In genomic region chr17:78883090-78883532, GRCh38 we compare ENCODE assay signal across 1 cellular context.
TF ChIP-seq lines count a peak whose summit lies in the region.

No MANE protein-coding gene starts in this region.

TF ChIP-seq in K562, 482 proteins besides CTCF, POLR2A, EP300 and RAD21 (continues in another document):
- TF ChIP-seq RBM39 (optimal IDR thresholded peaks at IDR 0.05; ENCODE audit: low read depth, low read length) (no peak), NRF1 (conservative IDR thresholded peaks at IDR 0.05 in 1 of 2, IDR thresholded peaks at IDR 0.05 in 1 of 2) (peak; percentile 39 to 49; a peak in 3 of 4 replicates), FIP1L1 (IDR thresholded peaks at IDR 0.05; ENCODE audit: low read depth, low read length, poor library complexity, severe bottlenecking) (no peak), HNRNPL (IDR thresholded peaks at IDR 0.05; ENCODE audit: low read depth, low read length) (no peak), FOSL1 (tag; conservative IDR thresholded peaks at IDR 0.05) (peak; percentile 80), EHMT2 (IDR thresholded peaks at IDR 0.05) (peak; percentile 50; the same call in 1 of the 2 replicates), MEIS2 (IDR thresholded peaks at IDR 0.05; ENCODE audit: partially characterized antibody) (peak; percentile 74), XRCC5 (IDR thresholded peaks at IDR 0.05; ENCODE audit: low read depth, low read length) (no peak), TARDBP (IDR thresholded peaks at IDR 0.05) (no peak), CTBP1 (IDR thresholded peaks at IDR 0.05; ENCODE audit: borderline replicate concordance) (peak; percentile 62), E2F6 (IDR thresholded peaks at IDR 0.05; ENCODE audit: borderline replicate concordance in 1 of 2, extremely low read depth in 1 of 2, insufficient read depth in 1 of 2, insufficient read length in 1 of 2, low read depth in 1 of 2, low read length in 1 of 2, poor library complexity in 1 of 2, severe bottlenecking in 1 of 2) (peak in 1 of 2 experiments; percentile 30), NBN (IDR thresholded peaks at IDR 0.05; ENCODE audit: low read depth) (no peak), ARNT (IDR thresholded peaks at IDR 0.05) (no peak), LCOR (CRISPR knock-in tag; IDR thresholded peaks at IDR 0.05) (no peak), CBFB (CRISPR knock-in tag; IDR thresholded peaks at IDR 0.05) (no peak), ZSCAN29 (IDR thresholded peaks at IDR 0.05) (no peak), PRMT5 (CRISPR knock-in tag; IDR thresholded peaks at IDR 0.05) (no peak), SOX6 (IDR thresholded peaks at IDR 0.05) (no peak), JUND (IDR thresholded peaks at IDR 0.05; ENCODE audit: borderline replicate concordance, low read depth, low read length) (peak; percentile 72), JUND (tag; IDR thresholded peaks at IDR 0.05; ENCODE audit: borderline replicate concordance, low read depth, low read length) (peak; percentile 57; the same call in 1 of the 3 replicates), ELF2 (CRISPR knock-in tag; IDR thresholded peaks at IDR 0.05) (no peak), PTTG1 (tag; IDR thresholded peaks at IDR 0.05; ENCODE audit: low read depth) (no peak), ZNF609 (CRISPR knock-in tag; IDR thresholded peaks at IDR 0.05; ENCODE audit: borderline replicate concordance) (no peak), ZNF592 (IDR thresholded peaks at IDR 0.05) (peak; percentile 76; the same call in 1 of the 2 replicates), NCOA1 (IDR thresholded peaks at IDR 0.05; ENCODE audit: low read depth) (no peak), HCFC1 (IDR thresholded peaks at IDR 0.05; ENCODE audit: low read depth, low read length) (peak; percentile 17; the same call in 1 of the 2 replicates), ZNF133 (CRISPR knock-in tag; IDR thresholded peaks at IDR 0.05) (no peak), TOE1 (IDR thresholded peaks at IDR 0.05; ENCODE audit: borderline replicate concordance) (peak; percentile 14; the same call in 1 of the 2 replicates), TOE1 (CRISPR knock-in tag; IDR thresholded peaks at IDR 0.05; ENCODE audit: borderline replicate concordance, low read depth) (no peak), CREB3L1 (IDR thresholded peaks at IDR 0.05; ENCODE audit: borderline replicate concordance, low read depth) (no peak), ZNF263 (CRISPR knock-in tag; IDR thresholded peaks at IDR 0.05; ENCODE audit: borderline replicate concordance) (no peak), BRF2 (IDR thresholded peaks at IDR 0.05; ENCODE audit: borderline replicate concordance, insufficient read depth, insufficient read length) (no peak), ESRRA (IDR thresholded peaks at IDR 0.05; ENCODE audit: borderline replicate concordance, low read depth) (peak; percentile 86), MBD2 (IDR thresholded peaks at IDR 0.05; ENCODE audit: borderline replicate concordance, low read depth) (no peak), CCNT2 (IDR thresholded peaks at IDR 0.05; ENCODE audit: borderline replicate concordance, extremely low read depth, insufficient read length, low read depth, low read length) (no peak), SMARCA4 (IDR thresholded peaks at IDR 0.05) (peak; percentile 21; the same call in 1 of the 2 replicates), NR4A1 (CRISPR knock-in tag; IDR thresholded peaks at IDR 0.05) (no peak), NR4A1 (tag; IDR thresholded peaks at IDR 0.05) (peak; percentile 64; the same call in 1 of the 2 replicates), TRIM24 (IDR thresholded peaks at IDR 0.05) (peak in 1 of 2 experiments; percentile 36; a peak in 1 of 4 replicates), KAT2B (IDR thresholded peaks at IDR 0.05; ENCODE audit: low read depth, low read length) (no peak), MCM3 (IDR thresholded peaks at IDR 0.05) (no peak), PBX2 (CRISPR knock-in tag; IDR thresholded peaks at IDR 0.05; ENCODE audit: low read depth) (no peak), PBX2 (tag; conservative IDR thresholded peaks at IDR 0.05; ENCODE audit: low read depth) (peak; percentile 47), SRSF7 (optimal IDR thresholded peaks at IDR 0.05; ENCODE audit: low read depth, low read length) (no peak), ZMIZ1 (IDR thresholded peaks at IDR 0.05; ENCODE audit: low read depth in 2 of 2, low read length in 2 of 2) (no peak)
- TF ChIP-seq, protein P1, sequence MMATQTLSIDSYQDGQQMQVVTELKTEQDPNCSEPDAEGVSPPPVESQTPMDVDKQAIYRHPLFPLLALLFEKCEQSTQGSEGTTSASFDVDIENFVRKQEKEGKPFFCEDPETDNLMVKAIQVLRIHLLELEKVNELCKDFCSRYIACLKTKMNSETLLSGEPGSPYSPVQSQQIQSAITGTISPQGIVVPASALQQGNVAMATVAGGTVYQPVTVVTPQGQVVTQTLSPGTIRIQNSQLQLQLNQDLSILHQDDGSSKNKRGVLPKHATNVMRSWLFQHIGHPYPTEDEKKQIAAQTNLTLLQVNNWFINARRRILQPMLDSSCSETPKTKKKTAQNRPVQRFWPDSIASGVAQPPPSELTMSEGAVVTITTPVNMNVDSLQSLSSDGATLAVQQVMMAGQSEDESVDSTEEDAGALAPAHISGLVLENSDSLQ (IDR thresholded peaks at IDR 0.05): peak; percentile 52; the same call in 1 of the 2 replicates
